8 cellular contexts compared by ENCODE assay signal in the genomic region with DNA sequence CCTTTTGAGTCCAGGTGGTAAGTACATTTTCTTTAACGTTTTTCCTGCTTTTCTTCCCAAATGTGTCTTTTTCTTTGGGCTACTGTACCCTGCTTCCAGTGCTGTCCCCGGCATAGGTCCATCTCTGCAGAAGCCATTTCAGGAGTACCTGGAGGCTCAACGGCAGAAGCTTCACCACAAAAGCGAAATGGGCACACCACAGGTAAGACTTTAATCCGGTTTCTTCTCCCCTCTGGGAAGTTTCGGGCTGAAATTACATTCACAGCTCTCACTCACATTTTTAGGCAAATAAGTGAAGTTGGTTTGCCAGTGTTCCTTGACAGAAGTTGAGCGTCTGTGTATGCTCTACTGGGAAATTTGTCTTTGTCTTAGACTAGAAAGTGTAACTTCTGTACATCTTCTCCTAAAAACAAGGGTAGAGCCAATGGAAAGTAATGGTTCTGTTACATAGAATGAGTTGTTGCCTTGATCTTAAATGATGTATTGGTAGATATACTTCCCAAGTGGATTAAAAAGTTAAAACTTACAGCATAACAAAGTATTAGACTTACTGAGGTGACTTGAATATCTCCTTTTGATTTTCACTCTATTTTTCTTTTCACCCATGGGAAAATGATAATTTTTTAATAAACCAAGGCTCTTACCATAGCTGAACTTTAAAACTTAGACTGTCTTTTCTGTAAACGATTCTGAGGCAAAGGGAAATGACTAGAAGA. TPM values are rescaled to one million over a fixed set of nuclear protein-coding genes. Genes with fewer than 3 reads are reported as not detected.
A peak's percentile ranks its signal among the peaks of the same experiment; 100 is the strongest.
DNase-seq lines count a peak whose midpoint lies in the region; ATAC-seq and TF ChIP-seq lines count a peak whose summit lies in the region.

No MANE protein-coding gene starts in this region.

- H2AFZ ChIP-seq in H9 (ENCODE audit: low read length): no peak overlapping the region

- peak overlapping the region; percentile 90 for H3K4me2 ChIP-seq in H9 (ENCODE audit: insufficient read depth, insufficient read length, low read length)

- CTCF ChIA-PET in RWPE1 (lab: Yijun Ruan, JAX): interaction anchor here (0.6 to 1.3 kb wide), 3 partner anchors 29 to 55 kb away, joined by 3 to 8 read pairs (median 4); no protein-coding TSS in a partner anchor

- H3K4me1 Mint-ChIP-seq in H9: peaks cover 26 to 37% of the 10 kb centered on the region in 2 experiments

- H3K27ac Mint-ChIP-seq in H9: peak overlapping the region; percentile 98 to 100 (median 98)

- no peak overlapping the region for H2BK120ac ChIP-seq in H9 (ENCODE audit: low read depth, low read length, poor library complexity, severe bottlenecking)

- H3K79me1 ChIP-seq in H9 (ENCODE audit: insufficient read depth, low read depth, low read length, poor library complexity, severe bottlenecking): no peaks in the 10 kb centered on the region

- peaks cover 10% of the 10 kb centered on the region; the same call in 1 of the 2 replicates for H3K79me2 ChIP-seq in H9 (ENCODE audit: insufficient read depth, low read length)

- H3K56ac ChIP-seq in H9 (ENCODE audit: insufficient read length, low read depth, low read length): peak overlapping the region; percentile 77

- no peak overlapping the region for H2BK15ac ChIP-seq in H9 (ENCODE audit: low read depth, low read length)

- H3K27me3 ChIP-seq in H9 (ENCODE audit: insufficient read depth, low read length) (no peaks in the 10 kb centered on the region), mononuclear cell (ENCODE audit: insufficient read depth, low read length) (no peaks in the 10 kb centered on the region)

- H3K18ac ChIP-seq in H9 (ENCODE audit: insufficient read length, low read depth, low read length): peak overlapping the region; percentile 98

- H3K27me3 Mint-ChIP-seq in H9 (ENCODE audit: low read depth): no peaks in the 10 kb centered on the region

- H4K91ac ChIP-seq in H9 (ENCODE audit: insufficient read length, low read depth, low read length): no peak overlapping the region

- H4K8ac ChIP-seq in H9 (replicated peaks; ENCODE audit: insufficient read length, low read depth, low read length): no peak overlapping the region

- H3K4me3 Mint-ChIP-seq in H9: peak overlapping the region; percentile 89 to 94

- H3K9ac ChIP-seq in H9 (ENCODE audit: extremely low read depth, insufficient read length, low read length): peak overlapping the region; percentile 100

- no peak overlapping the region for H2BK20ac ChIP-seq in H9 (ENCODE audit: low read depth, low read length, poor library complexity, severe bottlenecking)

- H4K5ac ChIP-seq in H9 (ENCODE audit: insufficient read length, low read depth, low read length): peak overlapping the region; percentile 94

- TF ChIP-seq CTCF in H9 (conservative IDR thresholded peaks at IDR 0.05): no peak
- no peak for TF ChIP-seq CTCF in RWPE1 (conservative IDR thresholded peaks at IDR 0.05; ENCODE audit: low read depth)

- ATAC-seq in GM19035 (IDR thresholded peaks at IDR 0.05; ENCODE audit: unreplicated experiment) (no peak), HG03196 (IDR thresholded peaks at IDR 0.05; ENCODE audit: unreplicated experiment) (no peak)

- H2AK5ac ChIP-seq in H9 (ENCODE audit: insufficient read length, low read length): no peak overlapping the region

- peak overlapping the region; percentile 88; the same call in 1 of the 2 replicates for H3K14ac ChIP-seq in H9 (ENCODE audit: insufficient read depth, low read length)

- POLR2A ChIA-PET in RWPE1 (lab: Yijun Ruan, JAX; ENCODE audit: low non-redundant PET): interaction anchor here (0.9 to 1.2 kb wide), 3 partner anchors 29 to 84 kb away, joined by 3 to 8 read pairs (median 4); no protein-coding TSS in a partner anchor

- DNase-seq in H9 (no peak), RWPE1 (ENCODE audit: low spot score) (no peak), islet precursor cell (no peak), NOMO-1 treated with DMSO at 0.1 percent for 48 hours (lab: John Stamatoyannopoulos, UW; ENCODE audit: unreplicated experiment) (no peak)

- no peaks in the 10 kb centered on the region for H4K20me1 ChIP-seq in H9 (ENCODE audit: control insufficient read depth, insufficient read depth, insufficient read length)

- peak overlapping the region; percentile 62 for H3T11ph ChIP-seq in H9 (ENCODE audit: low read length)

- no peaks in the 10 kb centered on the region for H3K9me3 ChIP-seq in H9 (ENCODE audit: control insufficient read depth, low read depth, low read length)
- H3K9me3 ChIP-seq in mononuclear cell (ENCODE audit: low read depth, low read length): no peaks in the 10 kb centered on the region

- H3K4me1 ChIP-seq in H9 (ENCODE audit: insufficient read depth, low read length) (no peaks in the 10 kb centered on the region), mononuclear cell (ENCODE audit: insufficient read depth, low read length) (peaks cover 14% of the 10 kb centered on the region)

- WGBS in H9 (ENCODE audit: extremely low coverage, insufficient read length, low lambda C conversion rate): no CpG with 5 or more reads among the region's 8 CpGs

- peak overlapping the region; percentile 94 for H2BK5ac ChIP-seq in H9 (ENCODE audit: insufficient read length, low read length)

- H3K36me3 Mint-ChIP-seq in H9 (ENCODE audit: insufficient read depth in 1 of 3, low read depth in 3 of 3): peaks cover 31 to 51% (median 49%) of the 10 kb centered on the region in 3 experiments

- H3K4ac ChIP-seq in H9 (ENCODE audit: low read depth, low read length): peak overlapping the region; percentile 79; the same call in 1 of the 2 replicates

- peaks cover 3% of the 10 kb centered on the region for H3K23me2 ChIP-seq in H9 (ENCODE audit: insufficient read length, low read depth, low read length, poor library complexity, severe bottlenecking)

- H3K23ac ChIP-seq in H9 (ENCODE audit: insufficient read length, low read depth, low read length): peak overlapping the region; percentile 39

- H3K4me3 ChIP-seq in mononuclear cell (ENCODE audit: low read length): peak overlapping the region; percentile 96

- H3K9me3 Mint-ChIP-seq in H9: no peaks in the 10 kb centered on the region; a peak in 2 of 5 replicates

- H3K27ac ChIP-seq in H9 (ENCODE audit: insufficient read length, low read depth, low read length): peak overlapping the region; percentile 90
- peak overlapping the region; percentile 95 for H3K27ac ChIP-seq in RWPE1
- H3K27ac ChIP-seq in cingulate gyrus (ENCODE audit: low read depth, low read length): peak overlapping the region; percentile 50

- no peak overlapping the region for H2BK12ac ChIP-seq in H9 (ENCODE audit: insufficient read length, low read depth, low read length)

RNA-seq across cellular contexts. Expression of a gene that starts 54.4 kb away (rescaled TPM):
- total RNA-seq in H9 (2021) (26.4 and 27.1 TPM in 2 replicates), mononuclear cell (6.6 TPM)

RNA-seq across cellular contexts. Expression of a gene that starts 54.6 kb away (rescaled TPM):
- total RNA-seq in H9 (2021) (28.7 and 36.1 TPM in 2 replicates), mononuclear cell (86.8 TPM)
